ENCODE assay signal across 21 cellular contexts in the genomic region with DNA sequence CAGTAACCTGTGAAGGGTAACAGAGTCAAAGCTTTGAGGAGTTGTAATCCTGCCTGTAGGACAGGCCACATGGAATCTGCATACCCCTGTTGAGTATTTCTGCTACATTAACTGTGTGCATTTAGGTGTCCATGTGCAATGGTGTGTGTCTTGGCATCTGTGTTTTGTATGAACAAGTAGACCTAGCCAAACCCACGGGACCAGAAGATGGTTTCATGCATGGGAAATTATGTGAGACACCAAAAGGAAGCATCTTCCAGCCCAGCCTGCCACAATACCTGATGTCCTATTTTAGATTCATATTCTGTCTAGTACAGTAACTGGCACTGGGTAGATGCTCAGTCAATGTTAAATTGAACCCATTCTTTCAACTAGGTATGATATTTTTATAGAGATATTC.
"Had no signal": no experiment of that assay in that cellular context is flagged by ENCODE, and none has a peak within 500 bp of the region (broad histone marks: within the 10 kb centered on the region; RNA-seq: fewer than 3 reads in every experiment).

No MANE protein-coding gene starts in this region.

- H3K4me3 ChIP-seq: coronary artery, heart right ventricle, left ventricle myocardium inferior, lower lobe of right lung, neural progenitor cell, psoas muscle, right lobe of liver, spleen, stomach had no signal

- H3K27me3 ChIP-seq: neural progenitor cell, right lobe of liver had no signal

- DNase-seq: effector CD4-positive, alpha-beta T cell; heart right ventricle; hypothalamus; left ventricle myocardium inferior; lower lobe of right lung; mesenchymal stem cell; midbrain; psoas muscle; retina; right lobe of liver; spleen; stimulated activated CD4-positive, alpha-beta T cell treated with anti-CD3 and anti-CD28 coated beads, Interleukin-15, amount 100 ng/mL, for 24 hours; stimulated activated CD4-positive, alpha-beta T cell treated with anti-CD3 and anti-CD28 coated beads, Interleukin-1b, Interleukin-23, amount 100 ng/mL, for 48 hours; stimulated activated CD4-positive, alpha-beta T cell treated with anti-CD3 and anti-CD28 coated beads, Interleukin-4, amount 100 ng/mL, for 4 hours; stimulated activated naive CD4-positive, alpha-beta T cell; stomach; trophoblast cell had no signal

- H3K9ac ChIP-seq: neural progenitor cell had no signal

- ATAC-seq: heart right ventricle, lower lobe of right lung, psoas muscle, right lobe of liver had no signal

- H3K4me2 ChIP-seq: neural progenitor cell had no signal

- H3K4me1 ChIP-seq: lower lobe of right lung, neural progenitor cell, psoas muscle, right lobe of liver, stomach had no signal

- H3K9me3 ChIP-seq: heart right ventricle, left ventricle myocardium inferior, lower lobe of right lung, psoas muscle, right lobe of liver, spleen, stomach had no signal

- H3K27ac ChIP-seq: coronary artery, heart right ventricle, left ventricle myocardium inferior, lower lobe of right lung, neural progenitor cell, psoas muscle, right lobe of liver, spleen, stomach had no signal

- H2AFZ ChIP-seq: neural progenitor cell had no signal

- H3K36me3 ChIP-seq: heart right ventricle, left ventricle myocardium inferior, lower lobe of right lung, neural progenitor cell, right lobe of liver, spleen, stomach had no signal

- FAIRE-seq: frontal cortex, islet of Langerhans had no signal
